Comparison of ENCODE assay signal across 8 cellular contexts in genomic region chr16:12458591-12459400, GRCh38.
DNase-seq lines count a peak whose midpoint lies in the region; ATAC-seq and TF ChIP-seq lines count a peak whose summit lies in the region.

No MANE protein-coding gene starts in this region.

- H3K36me3 ChIP-seq in colonic mucosa, result no peaks in the 10 kb centered on the region

- intact Hi-C loops in colonic mucosa (cut with DNase I), result no loop called here

- TF ChIP-seq CTCF in colonic mucosa (IDR thresholded peaks at IDR 0.05), result no peak

- DNase-seq in MV-4-11 (lab: John Stamatoyannopoulos, UW) (peak; percentile 92), colonic mucosa (no peak), DMS79 treated with DMSO at 0.1 percent for 48 hours (lab: John Stamatoyannopoulos, UW) (no peak), NCI-H774 (lab: John Stamatoyannopoulos, UW) (no peak)
- DNase-seq in stimulated activated CD4-positive, alpha-beta T cell treated with anti-CD3 and anti-CD28 coated beads, Interleukin-4, amount 100 ng/mL, for 4 hours, result peak; percentile 28 to 29

- H3K9ac ChIP-seq in colonic mucosa (ENCODE audit: low read depth in 2 of 2, low read length in 2 of 2), result no peak overlapping the region

- H3K4me3 ChIP-seq in colonic mucosa, result no peak overlapping the region

- peak overlapping the region; percentile 17 for H3K27ac ChIP-seq in colonic mucosa

- peak; percentile 14 for ATAC-seq in GM19452 (IDR thresholded peaks at IDR 0.05; ENCODE audit: unreplicated experiment)
- ATAC-seq in GM18873 (IDR thresholded peaks at IDR 0.05; ENCODE audit: low FRiP score, unreplicated experiment), result no peak
- no peak for ATAC-seq in GM21529 (IDR thresholded peaks at IDR 0.05; ENCODE audit: unreplicated experiment)

- H3K27me3 ChIP-seq in colonic mucosa, result no peaks in the 10 kb centered on the region

- H3K4me1 ChIP-seq in colonic mucosa, result no peaks in the 10 kb centered on the region

- H3K9me3 ChIP-seq in colonic mucosa, result no peaks in the 10 kb centered on the region

Comparison
In these comparisons a context has a peak if more than half of its experiments do, and no peak if none do; other contexts are left out.
1. DNase-seq: peak in MV-4-11 (single experiment) and stimulated activated CD4-positive, alpha-beta T cell treated with anti-CD3 and anti-CD28 coated beads, Interleukin-4, amount 100 ng/mL, for 4 hours (2 of 2); none in colonic mucosa (single experiment), DMS79 treated with DMSO at 0.1 percent for 48 hours (single experiment) and NCI-H774 (single experiment).